In genomic region chr21:15999741-16000140, GRCh38 we compare ENCODE assay signal across 16 cellular contexts.
"Had no signal": no experiment of that assay in that cellular context is flagged by ENCODE, and none has a peak within 500 bp of the region (broad histone marks: within the 10 kb centered on the region; RNA-seq: fewer than 3 reads in every experiment).

No MANE protein-coding gene starts in this region.

- DNase-seq: KBM-7, MV-4-11, NCI-H1048, NCI-H1105, NCI-H1417, NCI-H1436 treated with DMSO at 0.1 percent for 48 hours, NCI-H1694, NCI-H187 treated with DMSO at 0.1 percent for 48 hours, NCI-H2081, NCI-H2171 treated with DMSO at 0.1 percent for 48 hours, NCI-H345, NCI-H446 treated with DMSO at 0.1 percent for 48 hours, NCI-H510A treated with DMSO at 0.1 percent for 48 hours, NCI-H526, SHP77 had no signal

- H3K27ac ChIP-seq: RWPE1 had no signal
